In genomic region chr1:47013239-47013638, GRCh38 we compare ENCODE assay signal across 2 cellular contexts.
TF ChIP-seq lines count a peak whose summit lies in the region.

No MANE protein-coding gene starts in this region.

TF ChIP-seq in SK-N-SH, 30 proteins besides CTCF, POLR2A, EP300 and RAD21 (continued from another document):
- TF ChIP-seq ZBTB33 (IDR thresholded peaks at IDR 0.05; ENCODE audit: borderline replicate concordance, low read depth) (no peak), MXI1 (IDR thresholded peaks at IDR 0.05; ENCODE audit: low read depth, low read length) (no peak), EZH2phosphoT487 (IDR thresholded peaks at IDR 0.05; ENCODE audit: borderline replicate concordance, low read depth) (no peak), FOXM1 (IDR thresholded peaks at IDR 0.05; ENCODE audit: low read depth) (no peak)

TF ChIP-seq in SK-N-SH treated with all-trans-retinoic acid at 6 μM for 48 hours, 23 proteins besides CTCF, POLR2A, EP300 and RAD21 (continued from another document):
- TF ChIP-seq POU6F1 (CRISPR knock-in tag; IDR thresholded peaks at IDR 0.05; ENCODE audit: borderline replicate concordance, low read depth) (no peak), ESRRG (CRISPR knock-in tag; IDR thresholded peaks at IDR 0.05) (no peak), OSR1 (CRISPR knock-in tag; IDR thresholded peaks at IDR 0.05) (no peak), ZNF8 (CRISPR knock-in tag; IDR thresholded peaks at IDR 0.05) (no peak), CSRNP3 (CRISPR knock-in tag; IDR thresholded peaks at IDR 0.05) (no peak), CSDC2 (CRISPR knock-in tag; IDR thresholded peaks at IDR 0.05) (no peak)
